In genomic region chr17:8383143-8383974, GRCh38 we compare ENCODE assay signal across 8 cellular contexts. TPM values are rescaled to one million over a fixed set of nuclear protein-coding genes. Genes with fewer than 3 reads are reported as not detected.
DNase-seq lines count a peak whose midpoint lies in the region; ATAC-seq and TF ChIP-seq lines count a peak whose summit lies in the region.

TSS of gene RPL26 (minus strand) at chr17:8383193. CDS start at chr17:8382310, 883 bp downstream.

- TF ChIP-seq CTCF in GM06990 (IDR thresholded peaks at IDR 0.05; ENCODE audit: insufficient read depth, low read length, poor library complexity, severe bottlenecking) (peak; percentile 91), HFF-Myc (IDR thresholded peaks at IDR 0.05; ENCODE audit: low read depth, low read length, missing control alignments) (peak; percentile 83), omental fat pad (IDR thresholded peaks at IDR 0.05) (peak in 2 of 3 donors; percentile 98 to 99), thoracic aorta (IDR thresholded peaks at IDR 0.05) (peak; percentile 99)

- H3K36me3 ChIP-seq in GM06990 (ENCODE audit: control insufficient read depth, insufficient read depth, low read length), result peaks cover 21% of the 10 kb centered on the region
- peaks cover 40% of the 10 kb centered on the region for H3K36me3 ChIP-seq in SK-N-MC (ENCODE audit: insufficient read depth, low read length)
- peaks cover 25% of the 10 kb centered on the region for H3K36me3 ChIP-seq in thoracic aorta

- peak; percentile 93 for DNase-seq in GM06990 (ENCODE audit: extremely low read depth, insufficient read length)
- DNase-seq in HFF-Myc (ENCODE audit: extremely low read depth, low read depth), result peak; percentile 98
- peak; percentile 95 for DNase-seq in NAMALWA (ENCODE audit: low spot score)
- peak; percentile 81 for DNase-seq in SK-N-MC (ENCODE audit: low read depth, low spot score)
- DNase-seq in activated naive CD4-positive, alpha-beta T cell treated with anti-CD3 and anti-CD28 coated beads, Interleukin-2, amount 50 U/mL, for 16 hours, result peak; percentile 92
- DNase-seq in glomerular endothelial cell (ENCODE audit: extremely low read depth, low read depth, low spot score), result peak; percentile 96
- DNase-seq in omental fat pad (ENCODE audit: low spot score), result peak; percentile 89
- DNase-seq in thoracic aorta (ENCODE audit: low spot score), result peak; percentile 95

- H3K27ac ChIP-seq in SK-N-MC, result peak within 1 kb of the TSS; percentile 87
- H3K27ac ChIP-seq in thoracic aorta, result peak within 1 kb of the TSS; percentile 63 to 74

- no peaks in the 10 kb centered on the region for H3K9me3 ChIP-seq in SK-N-MC (ENCODE audit: low read depth, low read length)
- no peaks in the 10 kb centered on the region for H3K9me3 ChIP-seq in thoracic aorta

- H3K27me3 ChIP-seq in GM06990 (replicated peaks; ENCODE audit: control insufficient read depth, insufficient read depth, low read length) (no peaks in the 10 kb centered on the region), thoracic aorta (replicated peaks; ENCODE audit: insufficient read depth) (no peaks in the 10 kb centered on the region)

- H3K4me3 ChIP-seq in GM06990 (replicated peaks; ENCODE audit: low read depth, low read length), result peak within 1 kb of the TSS; percentile 69
- peak within 1 kb of the TSS; percentile 75 for H3K4me3 ChIP-seq in HFF-Myc (replicated peaks; ENCODE audit: low read depth, low read length)
- H3K4me3 ChIP-seq in SK-N-MC, result peak within 1 kb of the TSS; percentile 88
- peak within 1 kb of the TSS; percentile 97 for H3K4me3 ChIP-seq in thoracic aorta

- peak within 1 kb of the TSS; percentile 98 for H3K9ac ChIP-seq in SK-N-MC (ENCODE audit: insufficient read length)

- peaks cover 11 to 43% of the 10 kb centered on the region in 2 donors for H3K4me1 ChIP-seq in thoracic aorta (ENCODE audit: control insufficient read depth in 1 of 2, low read depth in 2 of 2)

- ATAC-seq in omental fat pad (ENCODE audit: low FRiP score), result peak; percentile 94
- ATAC-seq in thoracic aorta (ENCODE audit: insufficient number of reproducible peaks, low FRiP score, low read depth), result peak; percentile 97

RNA-seq across cellular contexts. Expression of gene RPL26, which starts in this region (rescaled TPM):
- total RNA-seq in glomerular endothelial cell (2,562 and 3,740 TPM in 2 replicates), omental fat pad (1,000 to 10,000 TPM; 3,452 to 4,057 (median 3,629) TPM), thoracic aorta (1,000 to 10,000 TPM; 1,235 to 1,884 TPM)

Comparison
In these comparisons a context has a peak if more than half of its experiments do, and no peak if none do; other contexts are left out.
1. Peak in every context shown above with its lines: DNase-seq, ATAC-seq, H3K4me3 ChIP-seq and H3K27ac ChIP-seq.